ENCODE assay signal across 2 cellular contexts in the genomic region with DNA sequence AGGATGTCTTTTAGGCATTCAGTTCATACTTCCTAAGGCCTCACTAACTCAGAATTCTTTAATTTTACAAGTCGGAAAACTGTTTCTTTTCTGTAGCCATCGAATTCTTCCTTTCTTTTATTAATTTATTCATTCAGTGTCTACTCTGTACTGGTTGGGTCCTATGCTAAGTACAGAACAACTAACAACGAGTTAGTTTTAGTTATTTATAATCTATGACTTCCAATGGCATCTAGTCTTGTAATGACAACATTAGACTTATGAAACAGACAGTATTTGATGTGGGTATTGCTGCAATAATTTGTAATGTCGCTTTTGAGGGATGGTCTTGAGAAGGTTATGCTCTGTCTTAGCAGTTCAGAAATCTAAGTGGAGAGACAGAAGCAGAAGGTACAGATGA.
TF ChIP-seq lines count a peak whose summit lies in the region.

No MANE protein-coding gene starts in this region.

TF ChIP-seq in SK-N-SH, 30 proteins besides CTCF, POLR2A, EP300 and RAD21 (continued from another document):
- TF ChIP-seq, protein P1, sequence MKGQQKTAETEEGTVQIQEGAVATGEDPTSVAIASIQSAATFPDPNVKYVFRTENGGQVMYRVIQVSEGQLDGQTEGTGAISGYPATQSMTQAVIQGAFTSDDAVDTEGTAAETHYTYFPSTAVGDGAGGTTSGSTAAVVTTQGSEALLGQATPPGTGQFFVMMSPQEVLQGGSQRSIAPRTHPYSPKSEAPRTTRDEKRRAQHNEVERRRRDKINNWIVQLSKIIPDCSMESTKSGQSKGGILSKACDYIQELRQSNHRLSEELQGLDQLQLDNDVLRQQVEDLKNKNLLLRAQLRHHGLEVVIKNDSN (IDR thresholded peaks at IDR 0.05; ENCODE audit: borderline replicate concordance, low read depth), result no peak

TF ChIP-seq in SK-N-SH treated with all-trans-retinoic acid at 6 μM for 48 hours, 23 proteins besides CTCF, POLR2A, EP300 and RAD21 (continued from another document):
- TF ChIP-seq, protein P2, sequence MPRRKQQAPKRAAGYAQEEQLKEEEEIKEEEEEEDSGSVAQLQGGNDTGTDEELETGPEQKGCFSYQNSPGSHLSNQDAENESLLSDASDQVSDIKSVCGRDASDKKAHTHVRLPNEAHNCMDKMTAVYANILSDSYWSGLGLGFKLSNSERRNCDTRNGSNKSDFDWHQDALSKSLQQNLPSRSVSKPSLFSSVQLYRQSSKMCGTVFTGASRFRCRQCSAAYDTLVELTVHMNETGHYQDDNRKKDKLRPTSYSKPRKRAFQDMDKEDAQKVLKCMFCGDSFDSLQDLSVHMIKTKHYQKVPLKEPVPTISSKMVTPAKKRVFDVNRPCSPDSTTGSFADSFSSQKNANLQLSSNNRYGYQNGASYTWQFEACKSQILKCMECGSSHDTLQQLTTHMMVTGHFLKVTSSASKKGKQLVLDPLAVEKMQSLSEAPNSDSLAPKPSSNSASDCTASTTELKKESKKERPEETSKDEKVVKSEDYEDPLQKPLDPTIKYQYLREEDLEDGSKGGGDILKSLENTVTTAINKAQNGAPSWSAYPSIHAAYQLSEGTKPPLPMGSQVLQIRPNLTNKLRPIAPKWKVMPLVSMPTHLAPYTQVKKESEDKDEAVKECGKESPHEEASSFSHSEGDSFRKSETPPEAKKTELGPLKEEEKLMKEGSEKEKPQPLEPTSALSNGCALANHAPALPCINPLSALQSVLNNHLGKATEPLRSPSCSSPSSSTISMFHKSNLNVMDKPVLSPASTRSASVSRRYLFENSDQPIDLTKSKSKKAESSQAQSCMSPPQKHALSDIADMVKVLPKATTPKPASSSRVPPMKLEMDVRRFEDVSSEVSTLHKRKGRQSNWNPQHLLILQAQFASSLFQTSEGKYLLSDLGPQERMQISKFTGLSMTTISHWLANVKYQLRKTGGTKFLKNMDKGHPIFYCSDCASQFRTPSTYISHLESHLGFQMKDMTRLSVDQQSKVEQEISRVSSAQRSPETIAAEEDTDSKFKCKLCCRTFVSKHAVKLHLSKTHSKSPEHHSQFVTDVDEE (CRISPR knock-in tag; IDR thresholded peaks at IDR 0.05), result no peak
- TF ChIP-seq BACH2 (CRISPR knock-in tag; IDR thresholded peaks at IDR 0.05; ENCODE audit: borderline replicate concordance), result no peak
- TF ChIP-seq, protein P3, sequence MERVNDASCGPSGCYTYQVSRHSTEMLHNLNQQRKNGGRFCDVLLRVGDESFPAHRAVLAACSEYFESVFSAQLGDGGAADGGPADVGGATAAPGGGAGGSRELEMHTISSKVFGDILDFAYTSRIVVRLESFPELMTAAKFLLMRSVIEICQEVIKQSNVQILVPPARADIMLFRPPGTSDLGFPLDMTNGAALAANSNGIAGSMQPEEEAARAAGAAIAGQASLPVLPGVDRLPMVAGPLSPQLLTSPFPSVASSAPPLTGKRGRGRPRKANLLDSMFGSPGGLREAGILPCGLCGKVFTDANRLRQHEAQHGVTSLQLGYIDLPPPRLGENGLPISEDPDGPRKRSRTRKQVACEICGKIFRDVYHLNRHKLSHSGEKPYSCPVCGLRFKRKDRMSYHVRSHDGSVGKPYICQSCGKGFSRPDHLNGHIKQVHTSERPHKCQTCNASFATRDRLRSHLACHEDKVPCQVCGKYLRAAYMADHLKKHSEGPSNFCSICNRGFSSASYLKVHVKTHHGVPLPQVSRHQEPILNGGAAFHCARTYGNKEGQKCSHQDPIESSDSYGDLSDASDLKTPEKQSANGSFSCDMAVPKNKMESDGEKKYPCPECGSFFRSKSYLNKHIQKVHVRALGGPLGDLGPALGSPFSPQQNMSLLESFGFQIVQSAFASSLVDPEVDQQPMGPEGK (CRISPR knock-in tag; IDR thresholded peaks at IDR 0.05; ENCODE audit: borderline replicate concordance), result no peak
- no peak for TF ChIP-seq OSR1 (CRISPR knock-in tag; IDR thresholded peaks at IDR 0.05)
- TF ChIP-seq ISL1 (CRISPR knock-in tag; IDR thresholded peaks at IDR 0.05), result no peak
- TF ChIP-seq ZNF70 (CRISPR knock-in tag; IDR thresholded peaks at IDR 0.05), result no peak
- TF ChIP-seq, protein P4, sequence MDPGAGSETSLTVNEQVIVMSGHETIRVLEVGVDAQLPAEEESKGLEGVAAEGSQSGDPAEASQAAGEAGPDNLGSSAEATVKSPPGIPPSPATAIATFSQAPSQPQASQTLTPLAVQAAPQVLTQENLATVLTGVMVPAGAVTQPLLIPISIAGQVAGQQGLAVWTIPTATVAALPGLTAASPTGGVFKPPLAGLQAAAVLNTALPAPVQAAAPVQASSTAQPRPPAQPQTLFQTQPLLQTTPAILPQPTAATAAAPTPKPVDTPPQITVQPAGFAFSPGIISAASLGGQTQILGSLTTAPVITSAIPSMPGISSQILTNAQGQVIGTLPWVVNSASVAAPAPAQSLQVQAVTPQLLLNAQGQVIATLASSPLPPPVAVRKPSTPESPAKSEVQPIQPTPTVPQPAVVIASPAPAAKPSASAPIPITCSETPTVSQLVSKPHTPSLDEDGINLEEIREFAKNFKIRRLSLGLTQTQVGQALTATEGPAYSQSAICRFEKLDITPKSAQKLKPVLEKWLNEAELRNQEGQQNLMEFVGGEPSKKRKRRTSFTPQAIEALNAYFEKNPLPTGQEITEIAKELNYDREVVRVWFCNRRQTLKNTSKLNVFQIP (CRISPR knock-in tag; IDR thresholded peaks at IDR 0.05; ENCODE audit: borderline replicate concordance, low read depth), result no peak
